31 cellular contexts compared by ENCODE assay signal in genomic region chr4:73410916-73411730, GRCh38. TPM values are rescaled to one million over a fixed set of nuclear protein-coding genes. Genes with fewer than 3 reads are reported as not detected.
DNase-seq lines count a peak whose midpoint lies in the region; ATAC-seq, FAIRE-seq and TF ChIP-seq lines count a peak whose summit lies in the region.
"Had no signal": no experiment of that assay in that cellular context is flagged by ENCODE, and none has a peak within 500 bp of the region (broad histone marks: within the 10 kb centered on the region; RNA-seq: fewer than 3 reads in every experiment).

No MANE protein-coding gene starts in this region.

- 39% methylated on average over 3 of the region's 3 CpGs for WGBS in K562 (ENCODE audit: insufficient coverage, low coverage, missing lambda C conversion rate)
- 22% methylated on average over 3 of the region's 3 CpGs for WGBS in HepG2 (ENCODE audit: low lambda C conversion rate)
- WGBS in right lobe of liver (ENCODE audit: insufficient coverage, low coverage, low lambda C conversion rate, missing lambda C conversion rate), result 22% methylated on average over 3 of the region's 3 CpGs

- H4K20me1 ChIP-seq in K562 (replicated peaks; ENCODE audit: control insufficient read depth, insufficient read depth, low read length) (no peaks in the 10 kb centered on the region), HepG2 (ENCODE audit: insufficient read depth, low read length) (peaks cover 11% of the 10 kb centered on the region)
- H4K20me1 ChIP-seq: BLaER1 had no signal

- DNase-seq in K562 (ENCODE audit: extremely low read depth in 1 of 4, low spot score in 3 of 4) (peak in 1 of 4 experiments; percentile 26), HepG2 (ENCODE audit: low spot score) (no peak), right lobe of liver (peak in 1 of 3 donors; percentile 66), HAP-1 (ENCODE audit: low spot score in 2 of 2) (no peak), NCI-H1105 treated with DMSO at 0.1 percent for 48 hours (lab: John Stamatoyannopoulos, UW) (no peak)
- DNase-seq: 8988T; ACHN; BE2C; C1 segment of cervical spinal cord; CD4-positive, alpha-beta memory T cell; CD4-positive, CD25-positive, alpha-beta regulatory T cell; CD8-positive, alpha-beta memory T cell; COR-L47; DMS 273 treated with DMSO at 0.1 percent for 48 hours; DMS153; DMS53; DMS79; DND-41; EL; GDM1 had no signal

- H3K4me3 ChIP-seq in K562 (no peak overlapping the region), HepG2 (replicated peaks in 1 of 3; ENCODE audit: insufficient read depth in 1 of 3, low read depth in 2 of 3, low read length in 3 of 3) (peak overlapping the region; percentile 41 to 86 (median 71); a peak in 5 of 6 replicates), right lobe of liver (peak overlapping the region in 2 of 3 donors; percentile 1 to 68), HAP-1 (no peak overlapping the region)
- H3K4me3 ChIP-seq: BLaER1, GM12878 had no signal

- H3K9me3 ChIP-seq in K562 (replicated peaks; ENCODE audit: control insufficient read depth, insufficient read depth, low read depth, low read length) (no peaks in the 10 kb centered on the region), HepG2 (ENCODE audit: low read length) (no peaks in the 10 kb centered on the region), right lobe of liver (no peaks in the 10 kb centered on the region), HAP-1 (no peaks in the 10 kb centered on the region)
- H3K9me3 ChIP-seq: BE2C, BLaER1 had no signal

- no peak for FAIRE-seq in K562 (lab: Jason Lieb, UNC)
- no peak for FAIRE-seq in HepG2 (lab: Jason Lieb, UNC)
- FAIRE-seq: A204.1, GM12878, GM12892, GM18507 had no signal

- H3K27me3 ChIP-seq in K562 (ENCODE audit: control insufficient read depth in 2 of 2, insufficient read depth in 2 of 2, low read length in 2 of 2) (no peaks in the 10 kb centered on the region), HepG2 (ENCODE audit: control insufficient read depth in 1 of 2, insufficient read depth in 2 of 2, low read length in 2 of 2) (no peaks in the 10 kb centered on the region), right lobe of liver (no peaks in the 10 kb centered on the region), HAP-1 (ENCODE audit: low read depth) (no peaks in the 10 kb centered on the region)
- H3K27me3 ChIP-seq: BLaER1 had no signal

- H3K27ac ChIP-seq in K562 (ENCODE audit: extremely low read depth, low read depth, low read length) (no peak overlapping the region), HepG2 (ENCODE audit: extremely low read length, insufficient read depth, low read length) (peak overlapping the region; percentile 89), right lobe of liver (peak overlapping the region; percentile 5 to 33 (median 22))
- H3K27ac ChIP-seq: BLaER1 had no signal

- in situ Hi-C loops in K562 (cut with MboI) (no loop called here), HepG2 (cut with HindIII; ENCODE audit: extremely low pct_ligation_motif_present, low pct_unique_long_range_greater_than_20kb) (no loop called here), HAP-1 (cut with MboI; ENCODE audit: low sequenced_read_pairs) (no loop called here)

- no peaks in the 10 kb centered on the region for H3K36me3 ChIP-seq in K562 (ENCODE audit: control insufficient read depth, insufficient read depth, low read length)
- H3K36me3 ChIP-seq in HepG2 (replicated peaks in 1 of 2; ENCODE audit: control insufficient read depth in 1 of 2, insufficient read depth in 2 of 2, low read length in 2 of 2), result peaks cover 6 to 54% of the 10 kb centered on the region in 2 experiments
- H3K36me3 ChIP-seq in right lobe of liver, result peaks cover 0 to 100% (median 49%) of the 10 kb centered on the region in 4 donors
- no peaks in the 10 kb centered on the region for H3K36me3 ChIP-seq in HAP-1 (replicated peaks)
- H3K36me3 ChIP-seq: BE2C, BLaER1 had no signal

- no peak overlapping the region for H3K9ac ChIP-seq in K562 (ENCODE audit: insufficient read depth in 1 of 2, low read depth in 2 of 2, low read length in 2 of 2)
- peak overlapping the region; percentile 92 for H3K9ac ChIP-seq in HepG2 (ENCODE audit: insufficient read depth, low read depth, low read length)
- H3K9ac ChIP-seq: BLaER1 had no signal

- H2AFZ ChIP-seq in K562 (ENCODE audit: low read depth, low read length) (no peak overlapping the region), HepG2 (ENCODE audit: low read length) (no peak overlapping the region)

- H3K4me1 ChIP-seq in K562 (replicated peaks in 1 of 2; ENCODE audit: control insufficient read depth in 2 of 2, insufficient read depth in 2 of 2, low read length in 2 of 2) (no peaks in the 10 kb centered on the region), HepG2 (ENCODE audit: insufficient read depth, low read length) (peaks cover 76% of the 10 kb centered on the region), right lobe of liver (peaks cover 0 to 11% (median 0%) of the 10 kb centered on the region in 4 donors), HAP-1 (peaks cover 15% of the 10 kb centered on the region)
- H3K4me1 ChIP-seq: BE2C, BLaER1 had no signal

- TF ChIP-seq CTCF in K562 (IDR thresholded peaks at IDR 0.05 in 2 of 3, conservative IDR thresholded peaks at IDR 0.05 in 1 of 3; ENCODE audit: insufficient read depth in 2 of 3, low read depth in 1 of 3, low read length in 3 of 3) (no peak), HepG2 (CRISPR knock-in tag; IDR thresholded peaks at IDR 0.05) (no peak), right lobe of liver (IDR thresholded peaks at IDR 0.05) (no peak)

- H3K4me2 ChIP-seq in K562 (ENCODE audit: insufficient read depth, low read length), result no peak overlapping the region
- peak overlapping the region; percentile 77 for H3K4me2 ChIP-seq in HepG2 (ENCODE audit: low read depth, low read length)
- H3K4me2 ChIP-seq: BLaER1 had no signal

- BruUV-seq in K562 (replicated peaks; lab: Mats Ljungman, UMichigan) (no TSS peak), HepG2 (replicated peaks; lab: Mats Ljungman, UMichigan) (no TSS peak)

- TF ChIP-seq POLR2A in K562 (conservative IDR thresholded peaks at IDR 0.05), result no peak
- TF ChIP-seq POLR2A in HepG2 (IDR thresholded peaks at IDR 0.05; ENCODE audit: insufficient read depth in 1 of 2, low read depth in 2 of 2, low read length in 2 of 2), result peak in 1 of 2 experiments; percentile 56; a peak in 2 of 4 replicates
- TF ChIP-seq POLR2A in right lobe of liver (IDR thresholded peaks at IDR 0.05), result peak; percentile 41

- ATAC-seq in K562 (no peak), HepG2 (peak; percentile 26), right lobe of liver (peak; percentile 4 to 37 (median 14)), HG03460 (IDR thresholded peaks at IDR 0.05; ENCODE audit: unreplicated experiment) (no peak)
- ATAC-seq: GM12878 had no signal

- no peaks in the 10 kb centered on the region for H3K79me2 ChIP-seq in K562 (ENCODE audit: control insufficient read depth, insufficient read depth, low read length)
- peaks cover 84% of the 10 kb centered on the region for H3K79me2 ChIP-seq in HepG2 (ENCODE audit: insufficient read depth, low read length)

- TF ChIP-seq RAD21 in K562 (CRISPR knock-in tag; conservative IDR thresholded peaks at IDR 0.05 in 1 of 2, IDR thresholded peaks at IDR 0.05 in 1 of 2) (no peak), HepG2 (CRISPR knock-in tag; IDR thresholded peaks at IDR 0.05) (no peak)

- no peaks in the 10 kb centered on the region for H3K9me1 ChIP-seq in K562 (ENCODE audit: control insufficient read depth, insufficient read depth, low read length)

- CTCF ChIA-PET in K562 (lab: Yijun Ruan, JAX; ENCODE audit: low intra/inter-chr PET ratio), result no interaction called here
- CTCF ChIA-PET in HepG2 (lab: Yijun Ruan, JAX; ENCODE audit: low intra/inter-chr PET ratio, low total read pairs), result interaction anchor here (1.5 kb wide), 1 partner anchor 35 kb away, joined by 6 read pairs; no protein-coding TSS in a partner anchor

- no peak for TF ChIP-seq EP300 in K562 (IDR thresholded peaks at IDR 0.05; ENCODE audit: low read length)
- TF ChIP-seq EP300 in HepG2 (IDR thresholded peaks at IDR 0.05; ENCODE audit: low read depth in 2 of 2, low read length in 2 of 2), result no peak
- TF ChIP-seq EP300 in HepG2 (CRISPR knock-in tag; IDR thresholded peaks at IDR 0.05; ENCODE audit: borderline replicate concordance), result no peak

- intact Hi-C loops in K562 (cut with micrococcal nuclease) (no loop called here), HepG2 (cut with micrococcal nuclease; ENCODE audit: unreplicated experiment) (no loop called here), right lobe of liver (cut with DNase I) (no loop called here)

- POLR2A ChIA-PET in K562 (lab: Yijun Ruan, JAX) (no interaction called here), HepG2 (lab: Yijun Ruan, JAX) (interaction anchor here (0.8 to 2.9 kb wide), 9 partner anchors 8 to 70 kb away, joined by 3 to 15 read pairs (median 4); no protein-coding TSS in a partner anchor)

RNA-seq across cellular contexts. Expression of gene ALB, which starts 7.0 kb away (rescaled TPM):
- total RNA-seq in K562 (2011; cell fraction: chromatin; rRNA removed; ENCODE audit: low replicate concordance), result not detected in 2 replicates
- not detected in 2 replicates for total RNA-seq in K562 (2011; cell fraction: nucleolus; rRNA removed)
- total RNA-seq in K562 (2011; cell fraction: nucleoplasm; rRNA removed), result not detected in 2 replicates
- total RNA-seq in K562 (2014; rRNA removed), result 0.12 TPM in 1 of 2 replicates, not detected in the other
- 0.18 and 0.38 TPM in 2 replicates for total RNA-seq in K562 (2014; rRNA removed; fragmentation: Illumina TruSeq; extraction: Trizol)
- total RNA-seq in K562 (2015; rRNA removed; fragmentation: Illumina TruSeq; extraction: Trizol), result 0.14 and 0.30 TPM in 2 replicates
- 18.5 and 24.2 TPM in 2 replicates for total RNA-seq in K562 (2021)
- polyA plus RNA-seq in K562 (2011; rRNA removed), result not detected in 2 replicates
- polyA plus RNA-seq in K562 (2011; cell fraction: cytosol; rRNA removed), result 0.09 TPM in 1 of 2 replicates, not detected in the other
- 0.22 TPM in 1 of 2 replicates, not detected in the other for polyA plus RNA-seq in K562 (2011; cell fraction: nucleus; rRNA removed)
- 0.25 and 0.83 TPM in 2 replicates for polyA plus RNA-seq in K562 (2012)
- 0.40 TPM in 1 of 2 replicates, not detected in the other for polyA plus RNA-seq in K562 (2014; fragmentation: Illumina TruSeq; extraction: Trizol)
- polyA plus RNA-seq in K562 (2014; fragmentation: Nextera tagmentation; extraction: Ambion mirVana), result under 1 TPM; 0.04 to 0.20 TPM
- polyA plus RNA-seq in K562 (2014; rRNA removed), result 0.07 and 0.37 TPM in 2 replicates
- polyA minus RNA-seq in K562 (2011; rRNA and poly(A)+ RNA removed), result 0.15 TPM in 1 of 2 replicates, not detected in the other
- polyA minus RNA-seq in K562 (2011; cell fraction: cytosol; rRNA and poly(A)+ RNA removed), result 49.8 TPM in 1 of 2 replicates, not detected in the other
- not detected in 2 replicates for polyA minus RNA-seq in K562 (2011; cell fraction: nucleus; rRNA and poly(A)+ RNA removed)
- 10,101 and 22,625 TPM in 2 replicates for total RNA-seq in HepG2 (2016; rRNA removed; fragmentation: Illumina TruSeq; extraction: Trizol)
- total RNA-seq in HepG2 (2016; cell fraction: cytosol; rRNA removed; fragmentation: Illumina TruSeq; extraction: Trizol; ENCODE audit: low read depth), result 1,763 and 1,983 TPM in 2 replicates
- total RNA-seq in HepG2 (2016; cell fraction: insoluble cytoplasmic fraction; rRNA removed; fragmentation: Illumina TruSeq; extraction: Trizol), result 10,071 and 21,691 TPM in 2 replicates
- 2,665 and 3,098 TPM in 2 replicates for total RNA-seq in HepG2 (2016; cell fraction: membrane; rRNA removed; fragmentation: Illumina TruSeq; extraction: Trizol)
- total RNA-seq in HepG2 (2016; cell fraction: nucleus; rRNA removed; fragmentation: Illumina TruSeq; extraction: Trizol), result 14,455 and 17,797 TPM in 2 replicates
- polyA plus RNA-seq in HepG2 (2011; rRNA removed), result 22,205 and 22,259 TPM in 2 replicates
- polyA plus RNA-seq in HepG2 (2011; cell fraction: cytosol; rRNA removed), result 10,343 and 19,758 TPM in 2 replicates
- 4,838 and 7,133 TPM in 2 replicates for polyA plus RNA-seq in HepG2 (2011; cell fraction: nucleus; rRNA removed)
- polyA plus RNA-seq in HepG2 (2012), result 30,113 and 41,157 TPM in 2 replicates
- 1,641 and 1,730 TPM in 2 replicates for polyA plus RNA-seq in HepG2 (2016; cell fraction: cytosol; fragmentation: Illumina TruSeq; extraction: Trizol; ENCODE audit: low read depth)
- polyA plus RNA-seq in HepG2 (2016; cell fraction: insoluble cytoplasmic fraction; fragmentation: Illumina TruSeq; extraction: Trizol; ENCODE audit: low read depth), result 9,271 and 9,564 TPM in 2 replicates
- polyA plus RNA-seq in HepG2 (2016; cell fraction: membrane; fragmentation: Illumina TruSeq; extraction: Trizol; ENCODE audit: low read depth), result 1,898 and 2,256 TPM in 2 replicates
- 21,168 and 22,798 TPM in 2 replicates for polyA plus RNA-seq in HepG2 (2016; cell fraction: nucleus; fragmentation: Illumina TruSeq; extraction: Trizol; ENCODE audit: insufficient read depth, low read depth)
- polyA minus RNA-seq in HepG2 (2011; rRNA and poly(A)+ RNA removed; ENCODE audit: low replicate concordance), result 2.4 and 3,693 TPM in 2 replicates
- 6,095 and 10,549 TPM in 2 replicates for polyA minus RNA-seq in HepG2 (2011; cell fraction: cytosol; rRNA and poly(A)+ RNA removed)
- 3,995 and 8,747 TPM in 2 replicates for polyA minus RNA-seq in HepG2 (2011; cell fraction: nucleus; rRNA and poly(A)+ RNA removed)
- total RNA-seq in right lobe of liver, result over 10,000 TPM; 46,361 to 117,834 (median 75,397) TPM
- total RNA-seq: A673; CD4-positive, alpha-beta memory T cell; CD4-positive, CD25-positive, alpha-beta regulatory T cell; CD8-positive, alpha-beta memory T cell; Daoy; G401 had no signal
- polyA plus RNA-seq: AG04450; CD14-positive monocyte; CD4-positive, alpha-beta memory T cell; CD4-positive, CD25-positive, alpha-beta regulatory T cell; CD8-positive, alpha-beta memory T cell had no signal

RNA-seq across cellular contexts. Expression of gene AFP, which starts 24.9 kb away (rescaled TPM):
- not detected in 2 replicates for total RNA-seq in K562 (2011; cell fraction: chromatin; rRNA removed; ENCODE audit: low replicate concordance)
- total RNA-seq in K562 (2011; cell fraction: nucleolus; rRNA removed), result not detected in 2 replicates
- total RNA-seq in K562 (2011; cell fraction: nucleoplasm; rRNA removed), result not detected in 2 replicates
- 2.3 and 3.0 TPM in 2 replicates for total RNA-seq in K562 (2014; rRNA removed)
- total RNA-seq in K562 (2014; rRNA removed; fragmentation: Illumina TruSeq; extraction: Trizol), result 5.4 and 5.5 TPM in 2 replicates
- 4.7 and 6.2 TPM in 2 replicates for total RNA-seq in K562 (2015; rRNA removed; fragmentation: Illumina TruSeq; extraction: Trizol)
- total RNA-seq in K562 (2021), result 2.8 and 2.9 TPM in 2 replicates
- 0.22 and 0.47 TPM in 2 replicates for polyA plus RNA-seq in K562 (2011; rRNA removed)
- polyA plus RNA-seq in K562 (2011; cell fraction: cytosol; rRNA removed), result 0.22 and 0.32 TPM in 2 replicates
- polyA plus RNA-seq in K562 (2011; cell fraction: nucleus; rRNA removed), result 0.14 and 0.15 TPM in 2 replicates
- 6.2 and 9.5 TPM in 2 replicates for polyA plus RNA-seq in K562 (2012)
- 1.8 and 2.5 TPM in 2 replicates for polyA plus RNA-seq in K562 (2014; fragmentation: Illumina TruSeq; extraction: Trizol)
- polyA plus RNA-seq in K562 (2014; fragmentation: Nextera tagmentation; extraction: Ambion mirVana), result 1 to 10 TPM; 4.6 to 6.0 TPM
- 2.0 and 2.9 TPM in 2 replicates for polyA plus RNA-seq in K562 (2014; rRNA removed)
- 0.21 and 0.67 TPM in 2 replicates for polyA minus RNA-seq in K562 (2011; rRNA and poly(A)+ RNA removed)
- 20.2 TPM in 1 of 2 replicates, not detected in the other for polyA minus RNA-seq in K562 (2011; cell fraction: cytosol; rRNA and poly(A)+ RNA removed)
- polyA minus RNA-seq in K562 (2011; cell fraction: nucleus; rRNA and poly(A)+ RNA removed), result not detected in 2 replicates
- total RNA-seq in HepG2 (2016; rRNA removed; fragmentation: Illumina TruSeq; extraction: Trizol), result 4,406 and 9,434 TPM in 2 replicates
- 859 and 984 TPM in 2 replicates for total RNA-seq in HepG2 (2016; cell fraction: cytosol; rRNA removed; fragmentation: Illumina TruSeq; extraction: Trizol; ENCODE audit: low read depth)
- 4,328 and 8,879 TPM in 2 replicates for total RNA-seq in HepG2 (2016; cell fraction: insoluble cytoplasmic fraction; rRNA removed; fragmentation: Illumina TruSeq; extraction: Trizol)
- 1,470 and 1,653 TPM in 2 replicates for total RNA-seq in HepG2 (2016; cell fraction: membrane; rRNA removed; fragmentation: Illumina TruSeq; extraction: Trizol)
- total RNA-seq in HepG2 (2016; cell fraction: nucleus; rRNA removed; fragmentation: Illumina TruSeq; extraction: Trizol), result 6,106 and 7,724 TPM in 2 replicates
- polyA plus RNA-seq in HepG2 (2011; rRNA removed), result 12,657 and 13,105 TPM in 2 replicates
- 10,032 and 12,863 TPM in 2 replicates for polyA plus RNA-seq in HepG2 (2011; cell fraction: cytosol; rRNA removed)
- 3,859 and 4,411 TPM in 2 replicates for polyA plus RNA-seq in HepG2 (2011; cell fraction: nucleus; rRNA removed)
- 15,767 and 21,683 TPM in 2 replicates for polyA plus RNA-seq in HepG2 (2012)
- 881 and 929 TPM in 2 replicates for polyA plus RNA-seq in HepG2 (2016; cell fraction: cytosol; fragmentation: Illumina TruSeq; extraction: Trizol; ENCODE audit: low read depth)
- polyA plus RNA-seq in HepG2 (2016; cell fraction: insoluble cytoplasmic fraction; fragmentation: Illumina TruSeq; extraction: Trizol; ENCODE audit: low read depth), result 4,042 and 4,098 TPM in 2 replicates
- polyA plus RNA-seq in HepG2 (2016; cell fraction: membrane; fragmentation: Illumina TruSeq; extraction: Trizol; ENCODE audit: low read depth), result 1,126 and 1,308 TPM in 2 replicates
- 10,518 and 11,638 TPM in 2 replicates for polyA plus RNA-seq in HepG2 (2016; cell fraction: nucleus; fragmentation: Illumina TruSeq; extraction: Trizol; ENCODE audit: insufficient read depth, low read depth)
- polyA minus RNA-seq in HepG2 (2011; rRNA and poly(A)+ RNA removed; ENCODE audit: low replicate concordance), result 1.4 and 2,561 TPM in 2 replicates
- 2,774 and 4,050 TPM in 2 replicates for polyA minus RNA-seq in HepG2 (2011; cell fraction: cytosol; rRNA and poly(A)+ RNA removed)
- polyA minus RNA-seq in HepG2 (2011; cell fraction: nucleus; rRNA and poly(A)+ RNA removed), result 1,510 and 2,631 TPM in 2 replicates
- total RNA-seq in right lobe of liver, result 1 to 10 TPM in 4 of 6 experiments, under 1 TPM in 1, not detected in 1; 0.78 to 3.8 (median 3.4) TPM
- total RNA-seq: A673; CD4-positive, alpha-beta memory T cell; CD4-positive, CD25-positive, alpha-beta regulatory T cell; CD8-positive, alpha-beta memory T cell; G401 had no signal
- polyA plus RNA-seq: CD14-positive monocyte; CD4-positive, alpha-beta memory T cell; CD4-positive, CD25-positive, alpha-beta regulatory T cell; CD8-positive, alpha-beta memory T cell; GM12878 had no signal

Comparison
In these comparisons a context has a peak if more than half of its experiments do, and no peak if none do; other contexts are left out.
1. RNA of gene AFP, which starts 24.9 kb away (total RNA-seq): 859 to 9,434 TPM in HepG2; 2.3 to 6.2 TPM in K562 and 0.78 to 3.8 TPM in right lobe of liver; every median in the first group is over 100 times any median in the second.
2. ATAC-seq: peak in HepG2 (single experiment) and right lobe of liver (4 of 4); none in K562 (single experiment) and HG03460 (single experiment).
3. H3K4me3 ChIP-seq: peak in HepG2 (3 of 3) and right lobe of liver (2 of 3); none in K562 (single experiment) and HAP-1 (single experiment).
4. RNA of gene ALB, which starts 7.0 kb away (total RNA-seq): 46,361 to 117,834 TPM in right lobe of liver and 1,763 to 22,625 TPM in HepG2; 0.12 to 24.2 TPM in K562; every median in the first group is over 10 times any median in the second.
5. Of the 241 proteins assayed by ChIP-seq in both HepG2 and K562: peak only in HepG2: AFF4, HNRNPL, MED1, PHF8, POLR2AphosphoS5, POLR2G and 2 more; only in K562: RFX1; in both: none; in neither: 229; mixed calls (peak in some experiments, not most) for 3.